In the genomic region with DNA sequence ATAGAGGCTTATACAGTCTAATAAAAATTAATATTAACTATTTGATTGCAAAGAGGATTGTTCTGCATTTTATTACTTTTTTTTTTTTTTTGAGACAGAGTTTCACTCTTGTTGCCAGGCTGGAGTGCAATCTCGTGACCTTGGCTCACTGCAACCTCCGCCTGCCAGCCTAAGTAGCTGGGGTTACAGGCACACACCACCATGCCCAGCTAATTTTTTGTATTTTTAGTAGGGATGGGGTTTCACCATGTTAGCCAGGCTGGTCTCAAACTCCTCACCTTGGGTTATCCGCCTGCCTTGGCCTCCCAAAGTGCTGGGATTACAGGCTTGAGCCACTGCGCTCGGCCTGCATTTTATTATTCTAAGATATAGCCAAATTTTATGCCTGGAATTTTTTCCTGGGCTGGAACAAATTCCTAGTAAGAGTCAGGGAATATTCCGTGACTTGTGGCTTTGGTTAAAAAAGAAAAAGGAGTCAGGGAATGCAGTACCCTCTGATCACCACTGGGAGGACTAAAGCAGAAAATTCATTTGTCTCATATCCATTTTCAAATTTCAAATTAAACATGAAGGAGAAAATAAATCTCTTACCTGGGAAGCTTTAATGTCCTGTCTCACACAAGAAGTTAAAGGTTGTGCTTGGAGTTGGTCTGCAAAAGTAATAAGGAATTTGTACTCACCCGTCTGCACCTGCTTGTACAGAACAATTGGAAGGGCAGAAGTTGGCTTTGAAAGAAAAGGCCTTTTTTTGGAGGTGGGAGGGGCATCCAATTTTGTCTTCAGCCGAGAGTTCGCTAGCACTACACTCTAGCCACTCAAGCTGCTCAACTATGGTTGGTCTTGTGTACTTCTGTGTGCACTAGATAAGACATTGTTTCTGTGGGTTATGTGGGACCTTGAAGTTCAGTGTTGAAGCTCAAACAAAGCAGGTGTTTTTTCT, we compare ENCODE assay signal across 8 cellular contexts. TPM values are rescaled to one million over a fixed set of nuclear protein-coding genes. Genes with fewer than 3 reads are reported as not detected.
A peak's percentile ranks its signal among the peaks of the same experiment; 100 is the strongest.
DNase-seq lines count a peak whose midpoint lies in the region; ATAC-seq, FAIRE-seq and TF ChIP-seq lines count a peak whose summit lies in the region.

No MANE protein-coding gene starts in this region.

- TF ChIP-seq CTCF in A549 (IDR thresholded peaks at IDR 0.05) (peak; percentile 44; the same call in 2 of the 3 replicates), GM10266 (IDR thresholded peaks at IDR 0.05; ENCODE audit: control insufficient read depth, insufficient read depth, low read depth, missing control alignments) (peak; percentile 49), esophagus muscularis mucosa (IDR thresholded peaks at IDR 0.05) (peak; percentile 81 to 91 (median 81)), ovary (IDR thresholded peaks at IDR 0.05) (peak; percentile 23 to 89 (median 83))

- intact Hi-C loops in esophagus muscularis mucosa (cut with DNase I), result no loop called here
- intact Hi-C loops in ovary (cut with DNase I), result no loop called here

- FAIRE-seq in A549 (lab: Jason Lieb, UNC), result no peak

- H3K27ac ChIP-seq in A549, result no peak overlapping the region
- H3K27ac ChIP-seq in esophagus muscularis mucosa (replicated peaks in 1 of 4), result peak overlapping the region in 3 of 4 donors; percentile 7 to 37 (median 14)
- no peak overlapping the region for H3K27ac ChIP-seq in ovary

- POLR2A ChIA-PET in A549 (lab: Yijun Ruan, JAX), result interaction anchor here (1.5 kb wide), 1 partner anchor 60 kb away, joined by 9 read pairs; the partner anchor contains the start of gene EIF5

- H3K4me2 ChIP-seq in A549, result peak overlapping the region; percentile 1; the same call in 2 of the 3 replicates

- CTCF ChIA-PET in A549 (lab: Yijun Ruan, JAX), result interaction anchor here (0.6 to 5.7 kb wide), 30 partner anchors 11 to 322 kb away, joined by 3 to 94 read pairs (median 4); partner anchors contain the start of genes EIF5 and MARK3

- TF ChIP-seq POLR2A in A549 (IDR thresholded peaks at IDR 0.05; ENCODE audit: low read length) (no peak), esophagus muscularis mucosa (IDR thresholded peaks at IDR 0.05; ENCODE audit: low read depth) (no peak), ovary (IDR thresholded peaks at IDR 0.05) (no peak)

- H3K36me3 ChIP-seq in esophagus muscularis mucosa (no peaks in the 10 kb centered on the region), ovary (no peaks in the 10 kb centered on the region)

- DNase-seq in A549 (ENCODE audit: low read depth in 1 of 2, low spot score in 1 of 2) (peak; percentile 41 to 42), GM10266 (ENCODE audit: extremely low spot score) (no peak), RPMI8226 (peak; percentile 11), esophagus muscularis mucosa (ENCODE audit: extremely low spot score) (no peak), ovary (no peak), SK-N-DZ (ENCODE audit: low spot score) (no peak)

- H3K4me3 ChIP-seq in A549 (no peak overlapping the region), esophagus muscularis mucosa (no peak overlapping the region), ovary (no peak overlapping the region)

- 53% methylated on average over 9 of the region's 9 CpGs for WGBS in A549 (ENCODE audit: missing lambda C conversion rate)
- WGBS in esophagus muscularis mucosa, result 46% methylated on average over 9 of the region's 9 CpGs
- WGBS in ovary, 3 donors, result 26 to 33% (median 28%) methylated on average over 9 of the region's 9 CpGs

- TF ChIP-seq RAD21 in A549 (conservative IDR thresholded peaks at IDR 0.05 in 1 of 2, IDR thresholded peaks at IDR 0.05 in 1 of 2), result 0 out of 5 replicates have a peak, but pooled peaks of 1 of the 2 experiments have one; percentile 18

- ATAC-seq in A549 (no peak), HG02885 (IDR thresholded peaks at IDR 0.05; ENCODE audit: poor library complexity, unreplicated experiment) (no peak), HG03432 (IDR thresholded peaks at IDR 0.05; ENCODE audit: unreplicated experiment) (no peak)

- H3K27me3 ChIP-seq in esophagus muscularis mucosa, result no peaks in the 10 kb centered on the region
- H3K27me3 ChIP-seq in ovary, result no peaks in the 10 kb centered on the region

- no peak for TF ChIP-seq EP300 in A549 (IDR thresholded peaks at IDR 0.05)
- no peak for TF ChIP-seq EP300 in esophagus muscularis mucosa (IDR thresholded peaks at IDR 0.05)
- no peak for TF ChIP-seq EP300 in ovary (IDR thresholded peaks at IDR 0.05)

- peaks cover 56% of the 10 kb centered on the region for H3K4me1 ChIP-seq in A549
- peaks cover 73 to 97% (median 93%) of the 10 kb centered on the region in 4 donors for H3K4me1 ChIP-seq in esophagus muscularis mucosa
- peaks cover 22% of the 10 kb centered on the region for H3K4me1 ChIP-seq in ovary (ENCODE audit: insufficient read depth)

- H3K9me3 ChIP-seq in A549, result no peaks in the 10 kb centered on the region
- H3K9me3 ChIP-seq in esophagus muscularis mucosa, result no peaks in the 10 kb centered on the region
- H3K9me3 ChIP-seq in ovary, result no peaks in the 10 kb centered on the region

TF ChIP-seq in A549, 52 proteins besides CTCF, POLR2A, EP300 and RAD21:
- TF ChIP-seq RNF2 (IDR thresholded peaks at IDR 0.05; ENCODE audit: borderline replicate concordance, low read depth), result no peak
- TF ChIP-seq ZC3H11A (IDR thresholded peaks at IDR 0.05), result no peak
- TF ChIP-seq PHF8 (IDR thresholded peaks at IDR 0.05; ENCODE audit: borderline replicate concordance, low read depth), result no peak
- TF ChIP-seq FOXS1 (CRISPR knock-in tag; IDR thresholded peaks at IDR 0.05), result no peak
- no peak for TF ChIP-seq SREBF2 (IDR thresholded peaks at IDR 0.05)
- TF ChIP-seq CBX8 (IDR thresholded peaks at IDR 0.05), result no peak
- TF ChIP-seq POLR2AphosphoS2 (conservative IDR thresholded peaks at IDR 0.05; ENCODE audit: low read length), result no peak
TF ChIP-seq in A549: peak in this region for 0.

RNA-seq across cellular contexts. Expression of gene MARK3, which starts 8.7 kb away (rescaled TPM):
- polyA plus RNA-seq in A549 (2011; rRNA removed) (89.9 and 97.6 TPM in 2 replicates), A549 (2017; fragmentation: RNase III; extraction: RNeasy Plus Mini Kit Qiagen cat#74134 plus additional on column Dnase treatment) (59.7 to 66.2 TPM (median 60.4 TPM) in 3 replicates), ovary (10 to 100 TPM; 46.4 to 60.1 TPM)
- 48.8 and 54.3 TPM in 2 replicates for polyA plus RNA-seq in A549 (2012; cell fraction: cytosol; rRNA removed)
- polyA plus RNA-seq in A549 (2012; cell fraction: nucleus; rRNA removed), result 70.3 and 84.2 TPM in 2 replicates
- polyA minus RNA-seq in A549 (2011; rRNA and poly(A)+ RNA removed), result 65.6 and 74.0 TPM in 2 replicates
- total RNA-seq in esophagus muscularis mucosa (10 to 100 TPM; 57.4 to 78.1 (median 68.1) TPM), ovary (100 to 1,000 TPM in 1 of 7 donors, 10 to 100 TPM in 6; 63.8 to 110 (median 79.8) TPM)
- 22.5 and 28.3 TPM in 2 replicates for polyA plus RNA-seq in SK-N-DZ (2014; cell fraction: cytosol; rRNA removed)
- 39.1 and 41.1 TPM in 2 replicates for polyA plus RNA-seq in SK-N-DZ (2014; cell fraction: nucleus; rRNA removed)

RNA-seq across cellular contexts. Expression of gene EIF5, which starts 59.9 kb away (rescaled TPM):
- polyA plus RNA-seq in A549 (2011; rRNA removed), result 509 and 591 TPM in 2 replicates
- polyA plus RNA-seq in A549 (2012; cell fraction: cytosol; rRNA removed), result 193 and 219 TPM in 2 replicates
- polyA plus RNA-seq in A549 (2012; cell fraction: nucleus; rRNA removed), result 137 and 145 TPM in 2 replicates
- polyA plus RNA-seq in A549 (2017; fragmentation: RNase III; extraction: RNeasy Plus Mini Kit Qiagen cat#74134 plus additional on column Dnase treatment), result 276 to 288 TPM (median 281 TPM) in 3 replicates
- polyA minus RNA-seq in A549 (2011; rRNA and poly(A)+ RNA removed), result 204 and 274 TPM in 2 replicates
- total RNA-seq in esophagus muscularis mucosa, result 100 to 1,000 TPM; 118 to 237 (median 159) TPM
- 100 to 1,000 TPM in 6 of 7 donors, 10 to 100 TPM in 1; 76.7 to 169 (median 134) TPM for total RNA-seq in ovary
- 10 to 100 TPM; 73.0 to 97.9 TPM for polyA plus RNA-seq in ovary
- polyA plus RNA-seq in SK-N-DZ (2014; cell fraction: cytosol; rRNA removed), result 70.0 and 80.3 TPM in 2 replicates
- 54.4 and 60.3 TPM in 2 replicates for polyA plus RNA-seq in SK-N-DZ (2014; cell fraction: nucleus; rRNA removed)

Comparison
In these comparisons a context has a peak if more than half of its experiments do, and no peak if none do; other contexts are left out.
1. DNase-seq: peak in A549 (2 of 2) and RPMI8226 (single experiment); none in GM10266 (single experiment), esophagus muscularis mucosa (single experiment), ovary (0 of 5) and SK-N-DZ (single experiment).
2. H3K27ac ChIP-seq: peak in esophagus muscularis mucosa (3 of 4); none in A549 (0 of 2) and ovary (0 of 2).
3. Peak in every context shown above with its lines, with median percentiles within 50 percentile points of each other: CTCF ChIP-seq.